Comparison of ENCODE assay signal across 20 cellular contexts in the genomic region with DNA sequence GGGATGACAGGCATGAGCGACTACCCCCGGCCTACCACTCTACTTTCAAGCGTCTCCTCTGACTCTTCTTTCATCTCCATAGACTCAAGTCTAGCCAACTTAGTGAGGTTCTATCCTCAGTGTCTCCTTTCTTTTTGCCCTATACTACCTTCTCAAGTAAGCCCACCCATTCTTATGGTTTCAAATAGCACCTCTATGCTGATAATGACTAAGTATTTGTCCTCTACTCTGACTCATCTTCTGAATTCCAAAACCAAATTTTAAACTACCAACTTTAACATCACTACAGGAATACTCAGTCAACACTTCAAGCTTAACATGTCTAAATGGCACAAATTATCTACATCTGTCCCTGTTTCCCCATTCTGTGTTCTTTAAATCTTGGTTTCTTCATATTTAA. TPM values are rescaled to one million over a fixed set of nuclear protein-coding genes. Genes with fewer than 3 reads are reported as not detected.
DNase-seq lines count a peak whose midpoint lies in the region; ATAC-seq and TF ChIP-seq lines count a peak whose summit lies in the region.
"Had no signal": no experiment of that assay in that cellular context is flagged by ENCODE, and none has a peak within 500 bp of the region (broad histone marks: within the 10 kb centered on the region; RNA-seq: fewer than 3 reads in every experiment).

No MANE protein-coding gene starts in this region.

- H3K27ac ChIP-seq in SK-N-SH (ENCODE audit: low read depth in 2 of 2, low read length in 1 of 2) (no peak overlapping the region), foreskin keratinocyte (no peak overlapping the region), body of pancreas (no peak overlapping the region)
- H3K27ac ChIP-seq: 22Rv1, SJCRH30 had no signal

- H3K4me2 ChIP-seq in SK-N-SH = no peak overlapping the region

- peaks cover 13% of the 10 kb centered on the region for H3K36me3 Mint-ChIP-seq in T-helper 17 cell (ENCODE audit: low read depth)

- no peak overlapping the region for H3K4me3 Mint-ChIP-seq in T-helper 17 cell
- H3K4me3 Mint-ChIP-seq: B cell had no signal

- H3K9me2 ChIP-seq in SK-N-SH = no peaks in the 10 kb centered on the region

- 82% methylated on average over 3 of the region's 3 CpGs for WGBS in SK-N-SH (ENCODE audit: low lambda C conversion rate)
- 77 to 100% methylated on average over 3 of the region's 3 CpGs for WGBS in body of pancreas, 2 donors

- no peaks in the 10 kb centered on the region for H3F3A ChIP-seq in SK-N-SH (replicated peaks; ENCODE audit: insufficient read depth)

- TF ChIP-seq CTCF in SK-N-SH (IDR thresholded peaks at IDR 0.05) (no peak), foreskin keratinocyte (conservative IDR thresholded peaks at IDR 0.05) (no peak), body of pancreas (IDR thresholded peaks at IDR 0.05) (no peak)

- H3K79me2 ChIP-seq in SK-N-SH (ENCODE audit: insufficient read depth) = no peaks in the 10 kb centered on the region

- no peak for TF ChIP-seq EP300 in SK-N-SH (IDR thresholded peaks at IDR 0.05; ENCODE audit: borderline replicate concordance in 1 of 2, low read depth in 1 of 2, low read length in 1 of 2)

- H3K4me1 Mint-ChIP-seq in T-helper 17 cell = peaks cover 10% of the 10 kb centered on the region
- H3K4me1 Mint-ChIP-seq: B cell had no signal

- no peak overlapping the region for H2AFZ ChIP-seq in SK-N-SH (ENCODE audit: low read depth)

- H3K9me3 ChIP-seq in SK-N-SH (no peaks in the 10 kb centered on the region), T-helper 17 cell (ENCODE audit: control insufficient read depth, low read length, poor library complexity, severe bottlenecking) (no peaks in the 10 kb centered on the region), body of pancreas (no peaks in the 10 kb centered on the region)
- H3K9me3 ChIP-seq: Caco-2, SJCRH30 had no signal

- ATAC-seq in SK-N-SH treated with all-trans-retinoic acid at 6 μM for 48 hours (no peak), T-helper 17 cell (no peak), foreskin keratinocyte (peak; percentile 41), body of pancreas (no peak), HG02870 (IDR thresholded peaks at IDR 0.05; ENCODE audit: unreplicated experiment) (no peak)
- ATAC-seq: HepG2 had no signal

- peak overlapping the region; percentile 0 for H3K27ac Mint-ChIP-seq in T-helper 17 cell
- H3K27ac Mint-ChIP-seq: B cell had no signal

- no peak overlapping the region for H3K9ac ChIP-seq in SK-N-SH

- CTCF ChIA-PET in SK-N-SH (lab: Yijun Ruan, JAX) = no interaction called here

- no peaks in the 10 kb centered on the region for H3K27me3 Mint-ChIP-seq in T-helper 17 cell
- H3K27me3 Mint-ChIP-seq: B cell had no signal

- no peak overlapping the region for H3K4me3 ChIP-seq in SK-N-SH (ENCODE audit: low read depth in 2 of 2, low read length in 1 of 2)
- no peak overlapping the region for H3K4me3 ChIP-seq in body of pancreas
- H3K4me3 ChIP-seq: SJCRH30 had no signal

- H3K27me3 ChIP-seq in SK-N-SH (ENCODE audit: insufficient read depth) (no peaks in the 10 kb centered on the region), foreskin keratinocyte (no peaks in the 10 kb centered on the region), body of pancreas (no peaks in the 10 kb centered on the region)
- H3K27me3 ChIP-seq: SJCRH30 had no signal

- DNase-seq in SK-N-SH = no peak
- no peak for DNase-seq in T-helper 17 cell
- DNase-seq in foreskin keratinocyte = no peak
- no peak for DNase-seq in stimulated activated CD8-positive, alpha-beta memory T cell treated with anti-CD3 and anti-CD28 coated beads, Interleukin-4, amount 100 ng/mL, for 48 hours
- no peak for DNase-seq in body of pancreas
- no peak for DNase-seq in head of caudate nucleus
- DNase-seq: Caco-2, DMS153, KG1, MV-4-11, NCI-H1417, NCI-H187, NCI-H2227 treated with DMSO at 0.1 percent for 48 hours, NCI-H524 treated with DMSO at 0.1 percent for 48 hours, SJCRH30 had no signal

- peaks cover 0 to 8% of the 10 kb centered on the region in 2 experiments; a peak in 1 of 4 replicates for H3K4me1 ChIP-seq in SK-N-SH (ENCODE audit: control insufficient read depth in 1 of 2, insufficient read depth in 2 of 2, low read depth in 1 of 2, low read length in 1 of 2)
- H3K4me1 ChIP-seq in foreskin keratinocyte = no peaks in the 10 kb centered on the region
- peaks cover 6% of the 10 kb centered on the region for H3K4me1 ChIP-seq in body of pancreas
- H3K4me1 ChIP-seq: SJCRH30 had no signal

- POLR2A ChIA-PET in SK-N-SH (lab: Yijun Ruan, JAX) = no interaction called here

- TF ChIP-seq RAD21 in SK-N-SH (IDR thresholded peaks at IDR 0.05; ENCODE audit: low read length) = no peak

- no peaks in the 10 kb centered on the region for H4K20me1 ChIP-seq in SK-N-SH (ENCODE audit: insufficient read depth)

- intact Hi-C loops in body of pancreas (cut with DNase I) (no loop called here), head of caudate nucleus (cut with DNase I) (no loop called here)

- H3K36me3 ChIP-seq in SK-N-SH (replicated peaks in 1 of 2; ENCODE audit: control insufficient read depth in 1 of 2, insufficient read depth in 2 of 2, low read length in 1 of 2) (peaks cover 8 to 11% of the 10 kb centered on the region in 2 experiments), body of pancreas (replicated peaks in 1 of 2; ENCODE audit: insufficient read depth in 1 of 2, low read depth in 2 of 2) (no peaks in the 10 kb centered on the region)

- no peak for TF ChIP-seq POLR2A in body of pancreas (IDR thresholded peaks at IDR 0.05)

TF ChIP-seq in SK-N-SH, 30 proteins besides CTCF, POLR2A, EP300 and RAD21:
- TF ChIP-seq FOXM1 (IDR thresholded peaks at IDR 0.05; ENCODE audit: low read depth) (no peak), FOSL2 (IDR thresholded peaks at IDR 0.05; ENCODE audit: borderline replicate concordance, low read depth) (peak; percentile 44; the same call in 1 of the 2 replicates)
TF ChIP-seq in SK-N-SH: peak in this region for 1.

TF ChIP-seq in SK-N-SH treated with all-trans-retinoic acid at 6 μM for 48 hours, 23 proteins besides CTCF, POLR2A, EP300 and RAD21:
- TF ChIP-seq ISL1 (CRISPR knock-in tag; IDR thresholded peaks at IDR 0.05) (no peak), BACH2 (CRISPR knock-in tag; IDR thresholded peaks at IDR 0.05; ENCODE audit: borderline replicate concordance) (no peak), OSR1 (CRISPR knock-in tag; IDR thresholded peaks at IDR 0.05) (no peak), CSDC2 (CRISPR knock-in tag; IDR thresholded peaks at IDR 0.05) (no peak), TCF4 (CRISPR knock-in tag; IDR thresholded peaks at IDR 0.05; ENCODE audit: borderline replicate concordance) (no peak), TOX (CRISPR knock-in tag; IDR thresholded peaks at IDR 0.05; ENCODE audit: borderline replicate concordance) (no peak)
- TF ChIP-seq, protein P1, sequence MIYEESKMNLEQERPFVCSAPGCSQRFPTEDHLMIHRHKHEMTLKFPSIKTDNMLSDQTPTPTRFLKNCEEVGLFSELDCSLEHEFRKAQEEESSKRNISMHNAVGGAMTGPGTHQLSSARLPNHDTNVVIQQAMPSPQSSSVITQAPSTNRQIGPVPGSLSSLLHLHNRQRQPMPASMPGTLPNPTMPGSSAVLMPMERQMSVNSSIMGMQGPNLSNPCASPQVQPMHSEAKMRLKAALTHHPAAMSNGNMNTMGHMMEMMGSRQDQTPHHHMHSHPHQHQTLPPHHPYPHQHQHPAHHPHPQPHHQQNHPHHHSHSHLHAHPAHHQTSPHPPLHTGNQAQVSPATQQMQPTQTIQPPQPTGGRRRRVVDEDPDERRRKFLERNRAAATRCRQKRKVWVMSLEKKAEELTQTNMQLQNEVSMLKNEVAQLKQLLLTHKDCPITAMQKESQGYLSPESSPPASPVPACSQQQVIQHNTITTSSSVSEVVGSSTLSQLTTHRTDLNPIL (CRISPR knock-in tag; IDR thresholded peaks at IDR 0.05; ENCODE audit: low read depth) = no peak

RNA-seq across cellular contexts. Expression of a gene that starts 47.8 kb away (rescaled TPM):
- polyA plus RNA-seq in SK-N-SH (2012; rRNA removed) = 14.0 and 19.1 TPM in 2 replicates
- polyA plus RNA-seq in SK-N-SH (2012; cell fraction: cytosol; rRNA removed) = 16.8 and 17.6 TPM in 2 replicates
- polyA plus RNA-seq in SK-N-SH (2012; cell fraction: nucleus; rRNA removed) = 24.5 and 41.2 TPM in 2 replicates
- total RNA-seq in T-helper 17 cell = 10 to 100 TPM; 59.8 to 80.6 TPM
- total RNA-seq in foreskin keratinocyte = 18.9 and 22.1 TPM in 2 replicates
- polyA plus RNA-seq in foreskin keratinocyte = 4.5 and 5.8 TPM in 2 replicates
- 10 to 100 TPM; 25.4 to 42.5 TPM for total RNA-seq in body of pancreas
